1 cellular context compared by ENCODE assay signal in the genomic region with DNA sequence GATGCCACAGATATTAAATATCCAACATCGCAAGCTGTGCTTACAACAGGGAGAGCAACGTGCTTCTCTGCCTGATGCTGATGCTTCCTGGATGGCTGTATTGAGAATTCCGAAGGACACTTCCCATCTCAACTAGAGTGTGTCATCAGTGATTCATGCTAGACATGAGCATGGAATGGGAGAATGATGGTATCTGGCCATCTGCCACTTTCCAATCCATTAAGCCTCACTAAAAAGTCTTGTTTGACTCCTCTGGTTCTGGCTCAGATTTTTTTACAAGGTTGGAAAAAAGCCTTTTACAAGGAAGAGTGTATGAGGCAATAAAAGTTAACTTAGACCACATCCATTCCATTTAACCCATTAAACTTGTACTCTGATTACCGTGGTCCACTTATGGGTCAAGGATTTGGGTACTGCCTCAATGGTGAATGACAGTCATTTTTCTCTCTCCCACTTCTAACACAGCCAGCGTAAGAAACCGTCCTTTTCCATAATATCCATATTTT.
TF ChIP-seq lines count a peak whose summit lies in the region.

No MANE protein-coding gene starts in this region.

TF ChIP-seq in SK-N-SH, 30 proteins besides CTCF, POLR2A, EP300 and RAD21 (continued from another document):
- TF ChIP-seq, protein P1, sequence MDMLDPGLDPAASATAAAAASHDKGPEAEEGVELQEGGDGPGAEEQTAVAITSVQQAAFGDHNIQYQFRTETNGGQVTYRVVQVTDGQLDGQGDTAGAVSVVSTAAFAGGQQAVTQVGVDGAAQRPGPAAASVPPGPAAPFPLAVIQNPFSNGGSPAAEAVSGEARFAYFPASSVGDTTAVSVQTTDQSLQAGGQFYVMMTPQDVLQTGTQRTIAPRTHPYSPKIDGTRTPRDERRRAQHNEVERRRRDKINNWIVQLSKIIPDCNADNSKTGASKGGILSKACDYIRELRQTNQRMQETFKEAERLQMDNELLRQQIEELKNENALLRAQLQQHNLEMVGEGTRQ (IDR thresholded peaks at IDR 0.05; ENCODE audit: borderline replicate concordance, low read depth, low read length) = no peak
- TF ChIP-seq SIN3A (IDR thresholded peaks at IDR 0.05; ENCODE audit: borderline replicate concordance, low read depth, low read length) (peak; percentile 71; the same call in 1 of the 2 replicates), RCOR1 (IDR thresholded peaks at IDR 0.05; ENCODE audit: low read length) (no peak), YY1 (IDR thresholded peaks at IDR 0.05; ENCODE audit: low read depth) (no peak), MXI1 (IDR thresholded peaks at IDR 0.05; ENCODE audit: low read depth, low read length) (no peak), TEAD4 (IDR thresholded peaks at IDR 0.05; ENCODE audit: borderline replicate concordance, insufficient read depth) (peak; percentile 88), JUND (IDR thresholded peaks at IDR 0.05) (peak; percentile 96), SMC3 (IDR thresholded peaks at IDR 0.05; ENCODE audit: low read depth, low read length) (no peak), CHD2 (IDR thresholded peaks at IDR 0.05; ENCODE audit: low read length, partially characterized antibody) (no peak), POLR2AphosphoS5 (IDR thresholded peaks at IDR 0.05; ENCODE audit: low read depth, low read length) (peak; percentile 86), NFIC (IDR thresholded peaks at IDR 0.05; ENCODE audit: borderline replicate concordance) (peak; percentile 94), EZH2phosphoT487 (IDR thresholded peaks at IDR 0.05; ENCODE audit: borderline replicate concordance, low read depth) (no peak), ELF1 (IDR thresholded peaks at IDR 0.05) (peak; percentile 71), MEF2A (IDR thresholded peaks at IDR 0.05; ENCODE audit: borderline replicate concordance, low read depth) (no peak), NRF1 (IDR thresholded peaks at IDR 0.05; ENCODE audit: low read depth, low read length) (0 out of 2 replicates have a peak, but pooled peaks have one; percentile 6)
- TF ChIP-seq, protein P2, sequence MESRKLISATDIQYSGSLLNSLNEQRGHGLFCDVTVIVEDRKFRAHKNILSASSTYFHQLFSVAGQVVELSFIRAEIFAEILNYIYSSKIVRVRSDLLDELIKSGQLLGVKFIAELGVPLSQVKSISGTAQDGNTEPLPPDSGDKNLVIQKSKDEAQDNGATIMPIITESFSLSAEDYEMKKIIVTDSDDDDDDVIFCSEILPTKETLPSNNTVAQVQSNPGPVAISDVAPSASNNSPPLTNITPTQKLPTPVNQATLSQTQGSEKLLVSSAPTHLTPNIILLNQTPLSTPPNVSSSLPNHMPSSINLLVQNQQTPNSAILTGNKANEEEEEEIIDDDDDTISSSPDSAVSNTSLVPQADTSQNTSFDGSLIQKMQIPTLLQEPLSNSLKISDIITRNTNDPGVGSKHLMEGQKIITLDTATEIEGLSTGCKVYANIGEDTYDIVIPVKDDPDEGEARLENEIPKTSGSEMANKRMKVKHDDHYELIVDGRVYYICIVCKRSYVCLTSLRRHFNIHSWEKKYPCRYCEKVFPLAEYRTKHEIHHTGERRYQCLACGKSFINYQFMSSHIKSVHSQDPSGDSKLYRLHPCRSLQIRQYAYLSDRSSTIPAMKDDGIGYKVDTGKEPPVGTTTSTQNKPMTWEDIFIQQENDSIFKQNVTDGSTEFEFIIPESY (IDR thresholded peaks at IDR 0.05; ENCODE audit: borderline replicate concordance, low read depth) = 0 out of 2 replicates have a peak, but pooled peaks have one; percentile 57
- TF ChIP-seq, protein P3, sequence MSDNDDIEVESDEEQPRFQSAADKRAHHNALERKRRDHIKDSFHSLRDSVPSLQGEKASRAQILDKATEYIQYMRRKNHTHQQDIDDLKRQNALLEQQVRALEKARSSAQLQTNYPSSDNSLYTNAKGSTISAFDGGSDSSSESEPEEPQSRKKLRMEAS (IDR thresholded peaks at IDR 0.05; ENCODE audit: low read depth) = peak; percentile 94
- TF ChIP-seq, protein P4, sequence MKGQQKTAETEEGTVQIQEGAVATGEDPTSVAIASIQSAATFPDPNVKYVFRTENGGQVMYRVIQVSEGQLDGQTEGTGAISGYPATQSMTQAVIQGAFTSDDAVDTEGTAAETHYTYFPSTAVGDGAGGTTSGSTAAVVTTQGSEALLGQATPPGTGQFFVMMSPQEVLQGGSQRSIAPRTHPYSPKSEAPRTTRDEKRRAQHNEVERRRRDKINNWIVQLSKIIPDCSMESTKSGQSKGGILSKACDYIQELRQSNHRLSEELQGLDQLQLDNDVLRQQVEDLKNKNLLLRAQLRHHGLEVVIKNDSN (IDR thresholded peaks at IDR 0.05; ENCODE audit: borderline replicate concordance, low read depth) = no peak
